Comparison of ENCODE assay signal across 21 cellular contexts in the genomic region with DNA sequence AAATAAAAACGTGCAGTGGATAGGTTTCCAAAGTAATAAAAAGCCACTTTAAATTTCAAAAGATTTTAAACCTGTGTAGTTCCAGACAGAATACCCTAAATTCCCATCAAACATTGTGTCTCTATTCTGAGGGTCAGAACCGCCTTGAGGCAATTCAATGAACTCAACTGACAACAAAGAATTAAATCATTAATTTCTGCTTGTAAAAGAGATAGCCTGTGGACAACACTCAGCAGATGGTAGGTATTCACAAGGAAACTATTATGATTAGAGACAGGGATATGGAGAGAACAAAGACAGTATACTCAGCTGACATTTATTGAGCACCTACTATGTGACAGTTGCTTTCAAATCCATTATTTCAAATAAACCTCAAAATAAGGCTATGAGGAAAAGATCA. TPM values are rescaled to one million over a fixed set of nuclear protein-coding genes. Genes with fewer than 3 reads are reported as not detected.
DNase-seq lines count a peak whose midpoint lies in the region; ATAC-seq and TF ChIP-seq lines count a peak whose summit lies in the region.
"Had no signal": no experiment of that assay in that cellular context is flagged by ENCODE, and none has a peak within 500 bp of the region (broad histone marks: within the 10 kb centered on the region; RNA-seq: fewer than 3 reads in every experiment).

No MANE protein-coding gene starts in this region.

- H4K12ac ChIP-seq in trophoblast cell (ENCODE audit: low read depth, low read length): no peak overlapping the region

- no peak overlapping the region for H3K56ac ChIP-seq in IMR-90 (ENCODE audit: extremely low read depth, insufficient read depth, low read length)
- no peak overlapping the region for H3K56ac ChIP-seq in mesendoderm (ENCODE audit: low read length)

- H3K9me1 ChIP-seq in IMR-90 (ENCODE audit: insufficient read depth, low read length): peaks cover 4% of the 10 kb centered on the region

- H2BK5ac ChIP-seq in IMR-90 (ENCODE audit: low read depth, low read length, poor library complexity, severe bottlenecking): peak overlapping the region; percentile 8
- H2BK5ac ChIP-seq in mesendoderm (ENCODE audit: low read length): no peak overlapping the region
- no peak overlapping the region for H2BK5ac ChIP-seq in trophoblast cell (ENCODE audit: low read depth, low read length, poor library complexity)

- H3K79me1 ChIP-seq in IMR-90 (ENCODE audit: low read depth in 1 of 2, low read length in 2 of 2): peaks cover 0 to 8% of the 10 kb centered on the region in 2 experiments; a peak in 2 of 4 replicates
- no peaks in the 10 kb centered on the region for H3K79me1 ChIP-seq in mesendoderm (ENCODE audit: low read length)
- H3K79me1 ChIP-seq in trophoblast cell (ENCODE audit: low read length): peaks cover 15% of the 10 kb centered on the region

- H3K36me3 ChIP-seq in IMR-90 (ENCODE audit: control insufficient read depth, insufficient read depth, low read length): no peaks in the 10 kb centered on the region
- H3K36me3 ChIP-seq in Panc1 (ENCODE audit: control insufficient read depth, insufficient read depth, low read length): no peaks in the 10 kb centered on the region
- no peaks in the 10 kb centered on the region for H3K36me3 ChIP-seq in mesendoderm (ENCODE audit: control insufficient read depth, insufficient read depth, low read length)
- H3K36me3 ChIP-seq in trophoblast cell (ENCODE audit: control insufficient read depth in 1 of 2, insufficient read depth in 2 of 2, low read length in 2 of 2): no peaks in the 10 kb centered on the region

- BruUV-seq in IMR-90 (replicated peaks; lab: Mats Ljungman, UMichigan): no TSS peak
- no TSS peak for BruUV-seq in Panc1 (replicated peaks; lab: Mats Ljungman, UMichigan)

- H2BK20ac ChIP-seq in IMR-90 (ENCODE audit: low read depth, low read length): peak overlapping the region; percentile 50; the same call in 1 of the 2 replicates

- DNase-seq in IMR-90 (no peak), Panc1 (ENCODE audit: low read depth, low spot score) (no peak), mesendoderm (no peak), T-helper 1 cell (no peak), trophoblast cell (no peak)
- DNase-seq: CD4-positive, CD25-positive, alpha-beta regulatory T cell; EL; GF-D8; H7; Kasumi-1; NCI-H187; NCI-H2107; NCI-H226; NCI-H524; NCI-H82; Right ventricle myocardium superior; SW 1271 had no signal

- intact Hi-C loops in IMR-90 (cut with micrococcal nuclease): loop anchor here (1.0 kb wide), 1 partner anchor 11 kb away; no protein-coding TSS in a partner anchor
- intact Hi-C loops in Panc1 (cut with micrococcal nuclease; ENCODE audit: unreplicated experiment): no loop called here
- intact Hi-C loops in dendritic cell treated with granulocyte-macrophage colony-stimulating factor and Interleukin-4, amounts not matched to agents 40 ng/mL and 50 ng/mL, for 4 days (cut with micrococcal nuclease): loop anchor here (5.0 kb wide), 1 partner anchor 63 kb away; no protein-coding TSS in a partner anchor

- H4K8ac ChIP-seq in IMR-90 (ENCODE audit: low read depth in 2 of 2, low read length in 2 of 2) (peak overlapping the region in 1 of 2 experiments; percentile 54; a peak in 1 of 4 replicates), mesendoderm (ENCODE audit: low read depth, low read length) (no peak overlapping the region), trophoblast cell (ENCODE audit: low read depth, low read length) (no peak overlapping the region)

- CTCF ChIA-PET in IMR-90 (lab: Yijun Ruan, JAX): interaction anchor here (1.4 kb wide), 1 partner anchor 940 kb away, joined by 4 read pairs; no protein-coding TSS in a partner anchor
- CTCF ChIA-PET in Panc1 (lab: Charles Lee): no interaction called here

- no peaks in the 10 kb centered on the region for H4K20me1 ChIP-seq in IMR-90 (ENCODE audit: insufficient read depth, low read length)

- H2BK15ac ChIP-seq in IMR-90 (ENCODE audit: low read depth, low read length) (peak overlapping the region; percentile 66; the same call in 1 of the 3 replicates), mesendoderm (replicated peaks; ENCODE audit: low read depth) (no peak overlapping the region)

- H3K9ac ChIP-seq in IMR-90 (ENCODE audit: low read depth, low read length): no peak overlapping the region
- H3K9ac ChIP-seq in mesendoderm (ENCODE audit: low read length): no peak overlapping the region
- H3K9ac ChIP-seq in trophoblast cell (ENCODE audit: low read length): no peak overlapping the region

- 100% methylated on average over 1 of the region's 2 CpGs; no CpG with 5 or more reads in 1 of the 2 experiments for WGBS in IMR-90 (ENCODE audit: extremely low coverage in 2 of 2, insufficient read length in 1 of 2), 2 experiments
- 100% methylated on average over 1 of the region's 2 CpGs for WGBS in mesendoderm (ENCODE audit: extremely low coverage, insufficient coverage, low lambda C conversion rate)
- 100% methylated on average over 1 of the region's 2 CpGs for WGBS in trophoblast cell (ENCODE audit: extremely low coverage, insufficient coverage, insufficient read length)

- H2AFZ ChIP-seq in IMR-90 (replicated peaks; ENCODE audit: low read length, poor library complexity): no peak overlapping the region
- no peak overlapping the region for H2AFZ ChIP-seq in trophoblast cell (ENCODE audit: insufficient read depth, low read length, poor library complexity)

- H3K4me3 Mint-ChIP-seq in dendritic cell treated with granulocyte-macrophage colony-stimulating factor and Interleukin-4, amounts not matched to agents 40 ng/mL and 50 ng/mL, for 4 days: no peak overlapping the region
- no peak overlapping the region for H3K4me3 Mint-ChIP-seq in nephron

- H4K5ac ChIP-seq in IMR-90 (ENCODE audit: low read depth, low read length) (peak overlapping the region; percentile 42; the same call in 1 of the 2 replicates), mesendoderm (ENCODE audit: low read length) (no peak overlapping the region)

- H2BK120ac ChIP-seq in IMR-90 (ENCODE audit: low read depth, low read length) (peak overlapping the region; percentile 66), mesendoderm (ENCODE audit: low read depth, low read length) (no peak overlapping the region), trophoblast cell (ENCODE audit: insufficient read depth, low read length, poor library complexity) (no peak overlapping the region)

- no peak overlapping the region for H3K23ac ChIP-seq in IMR-90 (ENCODE audit: low read depth, low read length)
- H3K23ac ChIP-seq in mesendoderm (ENCODE audit: low read length): no peak overlapping the region
- H3K23ac ChIP-seq in trophoblast cell (ENCODE audit: low read length): no peak overlapping the region

- H3K9me3 ChIP-seq in IMR-90 (ENCODE audit: control insufficient read depth, insufficient read depth, low read length): no peaks in the 10 kb centered on the region
- H3K9me3 ChIP-seq in Panc1 (ENCODE audit: control insufficient read depth, insufficient read depth, low read depth, low read length): no peaks in the 10 kb centered on the region
- H3K9me3 ChIP-seq in trophoblast cell (ENCODE audit: insufficient read depth, low read depth, low read length): no peaks in the 10 kb centered on the region

- no peaks in the 10 kb centered on the region for H3K9me3 Mint-ChIP-seq in dendritic cell treated with granulocyte-macrophage colony-stimulating factor and Interleukin-4, amounts not matched to agents 40 ng/mL and 50 ng/mL, for 4 days
- no peaks in the 10 kb centered on the region for H3K9me3 Mint-ChIP-seq in nephron

- no peaks in the 10 kb centered on the region for H3K27me3 ChIP-seq in IMR-90 (ENCODE audit: control insufficient read depth, insufficient read depth, low read length)
- no peaks in the 10 kb centered on the region for H3K27me3 ChIP-seq in Panc1 (ENCODE audit: control insufficient read depth, insufficient read depth, low read length)
- H3K27me3 ChIP-seq in mesendoderm (ENCODE audit: insufficient read depth, low read length, poor library complexity): no peaks in the 10 kb centered on the region
- no peaks in the 10 kb centered on the region for H3K27me3 ChIP-seq in trophoblast cell (ENCODE audit: insufficient read depth, low read length)

- POLR2A ChIA-PET in IMR-90 (lab: Charles Lee; ENCODE audit: unreplicated experiment): no interaction called here
- POLR2A ChIA-PET in Panc1 (lab: Charles Lee): interaction anchor here (0.6 to 0.7 kb wide), 2 partner anchors 39 to 156 kb away, joined by 3 to 5 read pairs; no protein-coding TSS in a partner anchor

- peaks cover 76% of the 10 kb centered on the region for H3K4me1 Mint-ChIP-seq in dendritic cell treated with granulocyte-macrophage colony-stimulating factor and Interleukin-4, amounts not matched to agents 40 ng/mL and 50 ng/mL, for 4 days (ENCODE audit: low read depth)
- peaks cover 37% of the 10 kb centered on the region for H3K4me1 Mint-ChIP-seq in nephron

- in situ Hi-C loops in IMR-90 (cut with MboI; ENCODE audit: low sequenced_read_pairs): loop anchor here (10.0 kb wide), 1 partner anchor 326 kb away; no protein-coding TSS in a partner anchor
- in situ Hi-C loops in Panc1 (cut with HindIII; ENCODE audit: low pct_unique_long_range_greater_than_20kb, low sequenced_read_pairs): no loop called here

- H3K14ac ChIP-seq in IMR-90 (replicated peaks; ENCODE audit: low read depth, low read length) (0 out of 2 replicates have a peak overlapping the region, but pooled peaks have one; percentile 29), trophoblast cell (ENCODE audit: low read length) (no peak overlapping the region)

- H3K4me1 ChIP-seq in IMR-90 (ENCODE audit: control insufficient read depth, insufficient read depth, low read length) (peaks cover 19% of the 10 kb centered on the region), Panc1 (ENCODE audit: control insufficient read depth, insufficient read depth, low read length) (peaks cover 36% of the 10 kb centered on the region), mesendoderm (ENCODE audit: control insufficient read depth, low read depth, low read length) (peaks cover 2% of the 10 kb centered on the region), trophoblast cell (ENCODE audit: control insufficient read depth in 1 of 2, insufficient read depth in 2 of 2, low read length in 2 of 2) (peaks cover 13 to 17% of the 10 kb centered on the region in 2 experiments)

- H4K91ac ChIP-seq in IMR-90 (ENCODE audit: insufficient read depth, low read depth, low read length) (peak overlapping the region; percentile 57; the same call in 1 of the 2 replicates), trophoblast cell (ENCODE audit: low read depth, low read length) (no peak overlapping the region)

- H3K27ac Mint-ChIP-seq in dendritic cell treated with granulocyte-macrophage colony-stimulating factor and Interleukin-4, amounts not matched to agents 40 ng/mL and 50 ng/mL, for 4 days: peak overlapping the region; percentile 92
- peak overlapping the region; percentile 10 to 50 (median 34) for H3K27ac Mint-ChIP-seq in nephron
- H3K27ac Mint-ChIP-seq: CD4-positive, CD25-positive, alpha-beta regulatory T cell had no signal

- no peak for ATAC-seq in IMR-90 (ENCODE audit: low read depth)
- ATAC-seq in Panc1: no peak
- no peak for ATAC-seq in GM21447 (IDR thresholded peaks at IDR 0.05; ENCODE audit: unreplicated experiment)

- TF ChIP-seq CTCF in IMR-90 (conservative IDR thresholded peaks at IDR 0.05; ENCODE audit: low read depth, low read length): no peak
- TF ChIP-seq CTCF in Panc1 (IDR thresholded peaks at IDR 0.05): no peak
- no peak for TF ChIP-seq CTCF in nephron (IDR thresholded peaks at IDR 0.05; ENCODE audit: unreplicated experiment in 3 of 3)

- H3K4me3 ChIP-seq in IMR-90 (ENCODE audit: insufficient read depth, low read depth, low read length) (no peak overlapping the region), Panc1 (ENCODE audit: low read depth in 2 of 2, low read length in 2 of 2) (no peak overlapping the region), mesendoderm (ENCODE audit: low read length) (no peak overlapping the region), trophoblast cell (ENCODE audit: low read depth, low read length) (no peak overlapping the region)
- H3K4me3 ChIP-seq: SK-N-MC had no signal

- H3K4me2 ChIP-seq in IMR-90 (ENCODE audit: low read depth, low read length) (no peak overlapping the region), mesendoderm (ENCODE audit: low read length) (no peak overlapping the region), trophoblast cell (ENCODE audit: low read length) (no peak overlapping the region)

- H3K27me3 Mint-ChIP-seq in dendritic cell treated with granulocyte-macrophage colony-stimulating factor and Interleukin-4, amounts not matched to agents 40 ng/mL and 50 ng/mL, for 4 days: no peaks in the 10 kb centered on the region
- H3K27me3 Mint-ChIP-seq in nephron (ENCODE audit: low read depth): peaks cover 9% of the 10 kb centered on the region

- H3K79me2 ChIP-seq in mesendoderm (ENCODE audit: control insufficient read depth, insufficient read depth, low read length): no peaks in the 10 kb centered on the region
- peaks cover 8% of the 10 kb centered on the region for H3K79me2 ChIP-seq in trophoblast cell (ENCODE audit: control insufficient read depth, insufficient read depth, low read length, poor library complexity)

- dilution Hi-C loops in IMR-90 (cut with HindIII; ENCODE audit: low sequenced_read_pairs, unreplicated experiment): no loop called here

- H3K36me3 Mint-ChIP-seq in dendritic cell treated with granulocyte-macrophage colony-stimulating factor and Interleukin-4, amounts not matched to agents 40 ng/mL and 50 ng/mL, for 4 days (ENCODE audit: low read depth): no peaks in the 10 kb centered on the region
- H3K36me3 Mint-ChIP-seq in nephron (ENCODE audit: low read depth): no peaks in the 10 kb centered on the region

- no peak for TF ChIP-seq POLR2A in IMR-90 (IDR thresholded peaks at IDR 0.05; ENCODE audit: low read depth, low read length)

- H2BK12ac ChIP-seq in trophoblast cell (ENCODE audit: low read length): no peak overlapping the region

- H3K4ac ChIP-seq in IMR-90 (ENCODE audit: low read depth, low read length): peak overlapping the region; percentile 49; the same call in 1 of the 2 replicates
- H3K4ac ChIP-seq in mesendoderm (ENCODE audit: low read depth, low read length): no peak overlapping the region
- no peak overlapping the region for H3K4ac ChIP-seq in trophoblast cell (ENCODE audit: low read depth, low read length)

- no peak for TF ChIP-seq RAD21 in IMR-90 (IDR thresholded peaks at IDR 0.05; ENCODE audit: low read length)

- no peak overlapping the region for H2AK5ac ChIP-seq in IMR-90 (ENCODE audit: low read depth, low read length)
- H2AK5ac ChIP-seq in mesendoderm (ENCODE audit: low read length): no peak overlapping the region
- H2AK5ac ChIP-seq in trophoblast cell (ENCODE audit: low read length): no peak overlapping the region

- H2AK9ac ChIP-seq in IMR-90 (replicated peaks; ENCODE audit: low read depth, low read length, poor library complexity): no peak overlapping the region

- H3K18ac ChIP-seq in IMR-90 (ENCODE audit: low read depth, low read length): no peak overlapping the region
- H3K18ac ChIP-seq in mesendoderm (ENCODE audit: low read length): no peak overlapping the region
- no peak overlapping the region for H3K18ac ChIP-seq in trophoblast cell (ENCODE audit: low read length)

- no peak overlapping the region for H3K27ac ChIP-seq in IMR-90 (ENCODE audit: insufficient read depth, low read length)
- H3K27ac ChIP-seq in Panc1 (ENCODE audit: low read length): peak overlapping the region; percentile 97
- H3K27ac ChIP-seq in mesendoderm (ENCODE audit: low read depth, low read length): no peak overlapping the region
- no peak overlapping the region for H3K27ac ChIP-seq in trophoblast cell (ENCODE audit: low read depth, low read length)
- H3K27ac ChIP-seq: SK-N-MC had no signal

RNA-seq across cellular contexts. Expression of gene JUN, which starts 35.1 kb away (rescaled TPM):
- total RNA-seq in IMR-90 (2012; rRNA removed) (46.6 and 51.1 TPM in 2 replicates), Panc1 (2021; ENCODE audit: unreplicated experiment) (70.0 TPM)
- 86.9 and 89.1 TPM in 2 replicates for polyA plus RNA-seq in IMR-90 (2012; rRNA removed)
- polyA plus RNA-seq in IMR-90 (2012; cell fraction: cytosol; rRNA removed): 80.5 and 108 TPM in 2 replicates
- 85.4 and 184 TPM in 2 replicates for polyA plus RNA-seq in IMR-90 (2012; cell fraction: nucleus; rRNA removed; ENCODE audit: low replicate concordance)
- polyA plus RNA-seq in Panc1 (2012; ENCODE audit: insufficient read length): 74.0 TPM
- polyA plus RNA-seq in mesendoderm (2013, experiment 1 of 2): 11.0 TPM
- 12.2 TPM for polyA plus RNA-seq in mesendoderm (2013, experiment 2 of 2)
- 48.6 and 50.2 TPM in 2 replicates for polyA plus RNA-seq in trophoblast cell (2013)
